In the genomic region with DNA sequence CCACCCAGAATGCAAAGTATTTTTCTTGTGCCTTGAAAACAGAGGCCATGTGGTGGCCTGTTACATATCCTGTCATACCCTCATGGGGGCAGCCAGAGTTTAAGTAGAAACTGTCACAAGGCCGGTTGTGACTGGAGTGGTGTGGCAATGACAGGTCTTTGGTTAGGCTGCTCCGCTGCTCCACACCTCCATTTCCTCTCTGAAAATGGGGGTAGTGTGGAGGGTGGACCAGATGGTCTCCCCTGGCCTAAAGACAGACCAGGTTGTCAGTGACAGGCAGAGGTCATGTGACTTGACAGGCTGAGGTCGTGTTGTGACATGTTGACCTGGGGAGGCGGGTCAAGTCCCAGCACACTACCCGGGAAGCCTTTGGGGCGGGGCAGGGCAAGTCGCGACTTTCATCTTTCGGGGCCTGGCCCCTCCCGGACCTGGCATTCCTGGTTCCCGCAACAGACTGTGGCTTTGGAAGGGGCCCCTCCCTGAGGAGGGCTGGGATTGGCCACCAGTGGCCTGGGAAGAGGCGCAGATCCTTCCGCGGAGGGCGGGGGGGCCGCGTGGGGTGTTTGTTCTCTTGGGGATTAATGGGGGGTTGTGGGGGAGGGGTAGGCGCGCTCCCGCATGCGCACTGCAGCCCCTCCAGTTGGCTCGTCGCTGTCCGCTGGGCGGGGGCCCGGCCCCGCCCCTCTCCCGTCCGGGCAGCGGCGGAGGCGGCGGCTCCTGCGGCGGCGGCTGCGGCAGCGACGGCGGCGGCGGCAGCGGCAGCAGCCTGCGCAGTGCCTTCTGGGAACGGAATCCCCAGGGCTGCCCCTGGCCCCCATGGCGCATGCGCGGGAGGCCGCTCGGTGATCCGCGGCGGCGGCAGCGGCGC, we compare ENCODE assay signal across 8 cellular contexts. TPM values are rescaled to one million over a fixed set of nuclear protein-coding genes. Genes with fewer than 3 reads are reported as not detected.
DNase-seq lines count a peak whose midpoint lies in the region; ATAC-seq, FAIRE-seq and TF ChIP-seq lines count a peak whose summit lies in the region.

MBD6 (plus strand) TSS at position 806 of the 868 bp plus-strand sequence. CDS start 1,480 bp downstream, outside the sequence.

- BruUV-seq in endothelial cell of umbilical vein (replicated peaks; lab: Mats Ljungman, UMichigan), result no TSS peak

- H3K4me1 ChIP-seq in OCI-LY1 (ENCODE audit: insufficient read depth, low read length, severe bottlenecking), result peaks cover 53% of the 10 kb centered on the region
- H3K4me1 ChIP-seq in endothelial cell of umbilical vein (ENCODE audit: control insufficient read depth, extremely low read depth, insufficient read depth, low read length), result peaks cover 41% of the 10 kb centered on the region
- peaks cover 58% of the 10 kb centered on the region for H3K4me1 ChIP-seq in mononuclear cell (ENCODE audit: insufficient read depth, low read length)

- no peaks in the 10 kb centered on the region for H4K20me1 ChIP-seq in OCI-LY1 (ENCODE audit: insufficient read depth, low read length)
- no peaks in the 10 kb centered on the region for H4K20me1 ChIP-seq in endothelial cell of umbilical vein (replicated peaks; ENCODE audit: control insufficient read depth, extremely low read depth, insufficient read depth, low read length)

- H3K9me1 ChIP-seq in endothelial cell of umbilical vein (replicated peaks; ENCODE audit: control insufficient read depth, extremely low read depth, insufficient read depth, low read length), result no peaks in the 10 kb centered on the region

- H3K79me2 ChIP-seq in OCI-LY1 (ENCODE audit: insufficient read depth, low read length) (peaks cover 11% of the 10 kb centered on the region), endothelial cell of umbilical vein (ENCODE audit: control insufficient read depth, insufficient read depth, low read length) (peaks cover 43% of the 10 kb centered on the region)

- H3K36me3 ChIP-seq in OCI-LY1 (ENCODE audit: insufficient read depth, low read length) (peaks cover 42% of the 10 kb centered on the region), endothelial cell of umbilical vein (ENCODE audit: control insufficient read depth in 2 of 2, extremely low read depth in 1 of 2, insufficient read depth in 2 of 2, low read length in 2 of 2) (peaks cover 0 to 19% of the 10 kb centered on the region in 2 experiments)

- H3K4me2 ChIP-seq in OCI-LY1 (ENCODE audit: low read length), result peak within 1 kb of the TSS; percentile 93
- H3K4me2 ChIP-seq in endothelial cell of umbilical vein (ENCODE audit: insufficient read depth, low read length), result peak within 1 kb of the TSS; percentile 81

- TF ChIP-seq CTCF in OCI-LY1 (IDR thresholded peaks at IDR 0.05; ENCODE audit: low read length), result peak; percentile 29; the same call in 1 of the 2 replicates
- no peak for TF ChIP-seq CTCF in endothelial cell of umbilical vein (IDR thresholded peaks at IDR 0.05; ENCODE audit: extremely low read depth in 1 of 2, insufficient read depth in 1 of 2, low read depth in 1 of 2, low read length in 2 of 2)

- H3F3A ChIP-seq in OCI-LY1 (ENCODE audit: insufficient read depth, low read length), result 0 out of 2 replicates have a peak, but pooled peaks cover 7% of the 10 kb centered on the region

- CTCF ChIA-PET in endothelial cell of umbilical vein (lab: Charles Lee), result no interaction called here

- intact Hi-C loops in endothelial cell of umbilical vein (cut with micrococcal nuclease), result loop anchor here (5.0 kb wide), 1 partner anchor 35 kb away; the partner anchor contains the start of gene MARS1

- ATAC-seq in GM21390 (IDR thresholded peaks at IDR 0.05; ENCODE audit: unreplicated experiment), result peak; percentile 40

- H3K27me3 ChIP-seq in OCI-LY1 (ENCODE audit: insufficient read depth, low read length) (no peaks in the 10 kb centered on the region), endothelial cell of umbilical vein (ENCODE audit: control insufficient read depth in 2 of 2, insufficient read depth in 2 of 2, low read length in 2 of 2) (no peaks in the 10 kb centered on the region), mononuclear cell (ENCODE audit: insufficient read depth, low read length) (no peaks in the 10 kb centered on the region)

- peak; percentile 60 for TF ChIP-seq POLR2A in endothelial cell of umbilical vein (IDR thresholded peaks at IDR 0.05; ENCODE audit: low read depth, low read length)

- H3K9me2 ChIP-seq in OCI-LY1 (ENCODE audit: low read depth, low read length), result no peaks in the 10 kb centered on the region

- H3K9me3 ChIP-seq in OCI-LY1 (ENCODE audit: low read length) (no peaks in the 10 kb centered on the region), endothelial cell of umbilical vein (replicated peaks; ENCODE audit: control insufficient read depth, insufficient read depth, low read length) (no peaks in the 10 kb centered on the region), mononuclear cell (ENCODE audit: low read depth, low read length) (no peaks in the 10 kb centered on the region)

- peak; percentile 90 for DNase-seq in Caki2 (ENCODE audit: low read depth)
- DNase-seq in HUDEP-2 (lab: John Stamatoyannopoulos, UW; ENCODE audit: unreplicated experiment in 76 of 76), result peak; percentile 66 to 96 (median 89)
- DNase-seq in activated CD8-positive, alpha-beta memory T cell treated with anti-CD3 and anti-CD28 coated beads, Interleukin-2, amount 50 U/mL, for 4 hours, result peak; percentile 88
- DNase-seq in endothelial cell of umbilical vein (ENCODE audit: low read depth, low spot score), result peak; percentile 89
- peak; percentile 69 to 75 for DNase-seq in stimulated activated CD8-positive, alpha-beta memory T cell treated with anti-CD3 and anti-CD28 coated beads, Interleukin-4, amount 100 ng/mL, for 1 hour (ENCODE audit: low read depth in 2 of 2, low spot score in 1 of 2)

- H3K27ac ChIP-seq in OCI-LY1 (ENCODE audit: low read depth, low read length, poor library complexity, severe bottlenecking), result peak within 1 kb of the TSS; percentile 99
- H3K27ac ChIP-seq in endothelial cell of umbilical vein (ENCODE audit: insufficient read depth, low read depth, low read length), result peak within 1 kb of the TSS; percentile 70

- H3K4me3 ChIP-seq in OCI-LY1 (ENCODE audit: low read depth, low read length, poor library complexity, severe bottlenecking) (peak within 1 kb of the TSS; percentile 75), endothelial cell of umbilical vein (replicated peaks in 1 of 3; ENCODE audit: insufficient read depth in 1 of 3, low read depth in 1 of 3, low read length in 3 of 3) (peak within 1 kb of the TSS; percentile 47 to 83 (median 50)), mononuclear cell (ENCODE audit: low read length) (peak within 1 kb of the TSS; percentile 58)

- in situ Hi-C loops in Caki2 (cut with HindIII; ENCODE audit: low pct_unique_long_range_greater_than_20kb, low sequenced_read_pairs), result no loop called here

- dilution Hi-C loops in endothelial cell of umbilical vein (cut with MboI; ENCODE audit: extremely low pct_ligation_motif_present, low sequenced_read_pairs), result no loop called here

- POLR2A ChIA-PET in endothelial cell of umbilical vein (lab: Charles Lee), result no interaction called here

- FAIRE-seq in endothelial cell of umbilical vein (lab: Jason Lieb, UNC), result peak; percentile 87

- H3K9ac ChIP-seq in OCI-LY1 (ENCODE audit: low read length) (peak within 1 kb of the TSS; percentile 91), endothelial cell of umbilical vein (replicated peaks; ENCODE audit: extremely low read depth, insufficient read depth, low read length) (peak within 1 kb of the TSS; percentile 75)

- no peak within 1 kb of the TSS for H2AFZ ChIP-seq in OCI-LY1 (ENCODE audit: low read length)
- H2AFZ ChIP-seq in endothelial cell of umbilical vein (ENCODE audit: low read depth, low read length), result peak within 1 kb of the TSS; percentile 6

TF ChIP-seq in endothelial cell of umbilical vein, 7 proteins besides CTCF, POLR2A, EP300 and RAD21:
- TF ChIP-seq MAX (IDR thresholded peaks at IDR 0.05; ENCODE audit: insufficient read depth, insufficient read length) (no peak), EZH2 (IDR thresholded peaks at IDR 0.05; ENCODE audit: borderline replicate concordance, low read depth, low read length, severe bottlenecking) (no peak), MYC (IDR thresholded peaks at IDR 0.05; ENCODE audit: low read depth, low read length) (no peak), JUN (IDR thresholded peaks at IDR 0.05; ENCODE audit: borderline replicate concordance, insufficient read depth, insufficient read length, low read depth) (no peak), POLR2AphosphoS5 (IDR thresholded peaks at IDR 0.05; ENCODE audit: insufficient read depth, low read depth, low read length) (peak; percentile 69), FOS (IDR thresholded peaks at IDR 0.05; ENCODE audit: borderline replicate concordance, insufficient read depth, low read length) (no peak), GATA2 (IDR thresholded peaks at IDR 0.05; ENCODE audit: insufficient read depth, insufficient read length, low read depth, low read length) (no peak)
TF ChIP-seq in endothelial cell of umbilical vein: peak in this region for 1.

RNA-seq across cellular contexts. Expression of gene MBD6, which starts in this region (rescaled TPM):
- total RNA-seq in Caki2 (2014; rRNA removed; shearing (Covaris generic); ENCODE audit: low replicate concordance), result 4.3 and 8.3 TPM in 2 replicates
- total RNA-seq in endothelial cell of umbilical vein (85.6 and 95.2 TPM in 2 replicates), mononuclear cell (10.6 TPM)
- polyA plus RNA-seq in endothelial cell of umbilical vein, result 8.5 and 10.6 TPM in 2 replicates
- polyA plus RNA-seq in endothelial cell of umbilical vein (2011; cell fraction: cytosol; rRNA removed), result 8.5 and 10.6 TPM in 2 replicates
- polyA plus RNA-seq in endothelial cell of umbilical vein (2011; cell fraction: nucleus; rRNA removed), result 52.4 and 65.4 TPM in 2 replicates
- 33.6 and 37.1 TPM in 2 replicates for polyA plus RNA-seq in endothelial cell of umbilical vein (2012)
- polyA minus RNA-seq in endothelial cell of umbilical vein, result 6.7 and 17.1 TPM in 2 replicates
- 16.9 TPM for polyA minus RNA-seq in endothelial cell of umbilical vein (2011; cell fraction: cytosol; rRNA and poly(A)+ RNA removed)
- polyA minus RNA-seq in endothelial cell of umbilical vein (2011; cell fraction: nucleus; rRNA and poly(A)+ RNA removed), result 19.2 and 25.4 TPM in 2 replicates

Comparison
In these comparisons a context has a peak if more than half of its experiments do, and no peak if none do; other contexts are left out.
1. Peak in every context shown above with its lines: DNase-seq, ATAC-seq, H3K4me3 ChIP-seq and H3K27ac ChIP-seq.